25 cellular contexts compared by ENCODE assay signal in genomic region chr9:37758747-37759146, GRCh38. TPM values are rescaled to one million over a fixed set of nuclear protein-coding genes. Genes with fewer than 3 reads are reported as not detected.
DNase-seq lines count a peak whose midpoint lies in the region; ATAC-seq, FAIRE-seq and TF ChIP-seq lines count a peak whose summit lies in the region.
"Had no signal": no experiment of that assay in that cellular context is flagged by ENCODE, and none has a peak within 500 bp of the region (broad histone marks: within the 10 kb centered on the region; RNA-seq: fewer than 3 reads in every experiment).

No MANE protein-coding gene starts in this region.

- H3K27me3 Mint-ChIP-seq in neural progenitor cell (ENCODE audit: insufficient read depth, low read depth): peaks cover under 1% of the 10 kb centered on the region
- H3K27me3 Mint-ChIP-seq: CD4-positive, alpha-beta T cell had no signal

- H3K36me3 ChIP-seq in HCT116 (ENCODE audit: control insufficient read depth in 1 of 2, insufficient read depth in 2 of 2, low read length in 2 of 2) (no peaks in the 10 kb centered on the region), K562 (ENCODE audit: control insufficient read depth, insufficient read depth, low read length) (no peaks in the 10 kb centered on the region; the same call in 2 of the 3 replicates), neural progenitor cell (no peaks in the 10 kb centered on the region)
- H3K36me3 ChIP-seq: BE2C had no signal

- in situ Hi-C loops in K562 (cut with MboI): loop anchor here (10.0 kb wide), 1 partner anchor 146 kb away; the partner anchor contains the start of gene SLC25A51

- no peaks in the 10 kb centered on the region for H3K9me2 ChIP-seq in HCT116 (ENCODE audit: insufficient read depth)

- H3K9me3 ChIP-seq in HCT116 (ENCODE audit: control insufficient read depth in 1 of 2, insufficient read depth in 1 of 2, low read depth in 1 of 2, low read length in 2 of 2): no peaks in the 10 kb centered on the region
- no peaks in the 10 kb centered on the region for H3K9me3 ChIP-seq in K562 (replicated peaks; ENCODE audit: control insufficient read depth, insufficient read depth, low read depth, low read length)
- no peaks in the 10 kb centered on the region for H3K9me3 ChIP-seq in neural progenitor cell (ENCODE audit: low read depth)
- H3K9me3 ChIP-seq: BE2C; BLaER1 treated with 17β-estradiol and CSF1 and Interleukin-3, amounts not matched to agents 10 nM and 100 nM; Caco-2 had no signal

- H3K27ac ChIP-seq in HCT116 (ENCODE audit: low read depth, low read length) (no peak overlapping the region), K562 (ENCODE audit: extremely low read depth, low read depth, low read length) (no peak overlapping the region), neural progenitor cell (no peak overlapping the region)
- H3K27ac ChIP-seq: 22Rv1; BLaER1 treated with 17β-estradiol and CSF1 and Interleukin-3, amounts not matched to agents 10 nM and 100 nM; GM23248 had no signal

- TF ChIP-seq EP300 in K562 (IDR thresholded peaks at IDR 0.05; ENCODE audit: low read length): no peak

- no peak overlapping the region for H3K4me3 Mint-ChIP-seq in neural progenitor cell
- H3K4me3 Mint-ChIP-seq: CD14-positive monocyte; CD4-positive, alpha-beta T cell had no signal

- H3K9me3 Mint-ChIP-seq in neural progenitor cell: no peaks in the 10 kb centered on the region
- H3K9me3 Mint-ChIP-seq: CD14-positive monocyte; CD4-positive, alpha-beta T cell had no signal

- WGBS in K562 (ENCODE audit: insufficient coverage, low coverage, missing lambda C conversion rate): 9% methylated on average over 3 of the region's 3 CpGs

- H4K20me1 ChIP-seq in HCT116 (ENCODE audit: insufficient read depth) (no peaks in the 10 kb centered on the region), K562 (replicated peaks; ENCODE audit: control insufficient read depth, insufficient read depth, low read length) (no peaks in the 10 kb centered on the region), neural progenitor cell (ENCODE audit: low read depth) (peaks cover 3% of the 10 kb centered on the region)

- RAD21 ChIA-PET in HCT116 (lab: Charles Lee; ENCODE audit: low non-redundant PET in 1 of 2, low total read pairs in 2 of 2, uncharacterized antibody in 2 of 2, unreplicated experiment in 2 of 2): no interaction called here

- H3K4me1 ChIP-seq in HCT116 (ENCODE audit: control insufficient read depth in 1 of 2, insufficient read depth in 2 of 2, low read length in 2 of 2): peaks cover 0 to 38% of the 10 kb centered on the region in 2 experiments; a peak in 2 of 4 replicates
- H3K4me1 ChIP-seq in K562 (replicated peaks in 1 of 2; ENCODE audit: control insufficient read depth in 2 of 2, insufficient read depth in 2 of 2, low read length in 2 of 2): peaks cover 2 to 3% of the 10 kb centered on the region in 2 experiments; a peak in 2 of 5 replicates
- peaks cover 3% of the 10 kb centered on the region for H3K4me1 ChIP-seq in neural progenitor cell
- H3K4me1 ChIP-seq: BE2C, Caco-2 had no signal

- H3K4me2 ChIP-seq in HCT116 (ENCODE audit: low read length) (0 out of 2 replicates have a peak overlapping the region, but pooled peaks have one; percentile 12), K562 (ENCODE audit: insufficient read depth, low read length) (no peak overlapping the region), neural progenitor cell (no peak overlapping the region)
- H3K4me2 ChIP-seq: BLaER1 treated with 17β-estradiol and CSF1 and Interleukin-3, amounts not matched to agents 10 nM and 100 nM had no signal

- no peaks in the 10 kb centered on the region for H3F3A ChIP-seq in neural progenitor cell (ENCODE audit: low read depth)

- CTCF ChIA-PET in HCT116 (lab: Charles Lee) (no interaction called here), K562 (lab: Yijun Ruan, JAX; ENCODE audit: low intra/inter-chr PET ratio) (no interaction called here)

- peak overlapping the region; percentile 70 for H3K27ac Mint-ChIP-seq in neural progenitor cell
- H3K27ac Mint-ChIP-seq: CD4-positive, alpha-beta T cell had no signal

- TF ChIP-seq CTCF in HCT116 (IDR thresholded peaks at IDR 0.05 in 2 of 3, conservative IDR thresholded peaks at IDR 0.05 in 1 of 3; ENCODE audit: borderline replicate concordance in 1 of 3, insufficient read depth in 1 of 3, low read depth in 2 of 3, low read length in 2 of 3) (no peak), K562 (IDR thresholded peaks at IDR 0.05 in 2 of 3, conservative IDR thresholded peaks at IDR 0.05 in 1 of 3; ENCODE audit: insufficient read depth in 2 of 3, low read depth in 1 of 3, low read length in 3 of 3) (peak in 2 of 3 experiments; percentile 19 to 27; a peak in 1 of 6 replicates), neural progenitor cell (IDR thresholded peaks at IDR 0.05) (no peak)

- H3K79me2 ChIP-seq in HCT116 (ENCODE audit: insufficient read depth, low read length) (peaks cover 9% of the 10 kb centered on the region; the same call in 1 of the 2 replicates), K562 (ENCODE audit: control insufficient read depth, insufficient read depth, low read length) (peaks cover 11% of the 10 kb centered on the region), neural progenitor cell (ENCODE audit: low read depth) (no peaks in the 10 kb centered on the region)

- H3K36me3 Mint-ChIP-seq in neural progenitor cell: peaks cover 4% of the 10 kb centered on the region

- H3K4me3 ChIP-seq in HCT116 (replicated peaks in 1 of 2; ENCODE audit: low read depth in 1 of 2, low read length in 2 of 2) (no peak overlapping the region), K562 (no peak overlapping the region), neural progenitor cell (no peak overlapping the region)
- H3K4me3 ChIP-seq: BLaER1 treated with 17β-estradiol and CSF1 and Interleukin-3, amounts not matched to agents 10 nM and 100 nM; GM23248 had no signal

- TF ChIP-seq RAD21 in HCT116 (IDR thresholded peaks at IDR 0.05; ENCODE audit: low read depth) (no peak), K562 (CRISPR knock-in tag; conservative IDR thresholded peaks at IDR 0.05 in 1 of 2, IDR thresholded peaks at IDR 0.05 in 1 of 2) (no peak)

- peaks cover 10% of the 10 kb centered on the region for H3K4me1 Mint-ChIP-seq in neural progenitor cell

- H3K27me3 ChIP-seq in HCT116 (ENCODE audit: insufficient read depth, low read length): no peaks in the 10 kb centered on the region
- no peaks in the 10 kb centered on the region for H3K27me3 ChIP-seq in K562 (ENCODE audit: control insufficient read depth in 2 of 2, insufficient read depth in 2 of 2, low read length in 2 of 2)
- H3K27me3 ChIP-seq in neural progenitor cell: no peaks in the 10 kb centered on the region
- H3K27me3 ChIP-seq: BE2C; BLaER1 treated with 17β-estradiol and CSF1 and Interleukin-3, amounts not matched to agents 10 nM and 100 nM had no signal

- H2AFZ ChIP-seq in HCT116 (ENCODE audit: low read depth, low read length, poor library complexity, severe bottlenecking) (no peak overlapping the region), K562 (ENCODE audit: low read depth, low read length) (no peak overlapping the region), neural progenitor cell (replicated peaks) (no peak overlapping the region)
- H2AFZ ChIP-seq: GM23248 had no signal

- H3K9me1 ChIP-seq in K562 (ENCODE audit: control insufficient read depth, insufficient read depth, low read length): no peaks in the 10 kb centered on the region

- no peak for FAIRE-seq in K562 (lab: Jason Lieb, UNC)
- FAIRE-seq: A204.1, G401.6, GM12892, GM19239, H1 had no signal

- H3K9ac ChIP-seq in HCT116 (ENCODE audit: low read length) (no peak overlapping the region), K562 (ENCODE audit: insufficient read depth in 1 of 2, low read depth in 2 of 2, low read length in 2 of 2) (no peak overlapping the region), neural progenitor cell (no peak overlapping the region)
- H3K9ac ChIP-seq: BLaER1 treated with 17β-estradiol and CSF1 and Interleukin-3, amounts not matched to agents 10 nM and 100 nM; GM23248 had no signal

- TF ChIP-seq POLR2A in HCT116 (IDR thresholded peaks at IDR 0.05; ENCODE audit: borderline replicate concordance, extremely low read depth, insufficient read depth, insufficient read length) (no peak), K562 (conservative IDR thresholded peaks at IDR 0.05) (no peak)

- intact Hi-C loops in HCT116 (cut with micrococcal nuclease): loop anchor here (10.0 kb wide), 1 partner anchor 96 kb away; no protein-coding TSS in a partner anchor
- intact Hi-C loops in K562 (cut with micrococcal nuclease): no loop called here

- DNase-seq in HCT116 (ENCODE audit: low read depth, low spot score) (no peak), RKO (ENCODE audit: low spot score) (peak; percentile 22), K562 (ENCODE audit: extremely low read depth in 1 of 4, low spot score in 3 of 4) (peak in 2 of 4 experiments; percentile 37 to 41), neural progenitor cell (ENCODE audit: low spot score) (no peak), AG08396 (ENCODE audit: low spot score) (no peak), midbrain (lab: John Stamatoyannopoulos, UW) (no peak), COLO829 (ENCODE audit: low spot score) (no peak)
- DNase-seq: AML-193; BE2C; Caco-2; CD4-positive, alpha-beta T cell; DMS153; DND-41; GM23248; H7; HCEC 1CT had no signal

- POLR2A ChIA-PET in HCT116 (lab: Charles Lee) (no interaction called here), K562 (lab: Yijun Ruan, JAX) (interaction anchor here (1.1 to 1.3 kb wide), 2 partner anchors 11 to 16 kb away, joined by 3 to 7 read pairs; no protein-coding TSS in a partner anchor)

- peak; percentile 44 for ATAC-seq in HCT116
- ATAC-seq in K562: peak; percentile 58
- ATAC-seq in HG03280 (IDR thresholded peaks at IDR 0.05; ENCODE audit: unreplicated experiment): no peak

- BruUV-seq in HCT116 (replicated peaks; lab: Mats Ljungman, UMichigan): no TSS peak
- no TSS peak for BruUV-seq in K562 (replicated peaks; lab: Mats Ljungman, UMichigan)

RNA-seq across cellular contexts. Expression of gene TRMT10B, which starts 5.1 kb away (rescaled TPM):
- total RNA-seq in HCT116 (2021; ENCODE audit: unreplicated experiment): 5.5 TPM
- polyA plus RNA-seq in HCT116 (2012): 5.0 and 6.2 TPM in 2 replicates
- 16.3 and 23.4 TPM in 2 replicates for total RNA-seq in K562 (2011; cell fraction: chromatin; rRNA removed; ENCODE audit: low replicate concordance)
- total RNA-seq in K562 (2011; cell fraction: nucleolus; rRNA removed): 10.7 and 11.2 TPM in 2 replicates
- 13.5 and 20.9 TPM in 2 replicates for total RNA-seq in K562 (2011; cell fraction: nucleoplasm; rRNA removed)
- 2.9 and 5.5 TPM in 2 replicates for total RNA-seq in K562 (2014; rRNA removed)
- 7.4 and 8.7 TPM in 2 replicates for total RNA-seq in K562 (2014; rRNA removed; fragmentation: Illumina TruSeq; extraction: Trizol)
- total RNA-seq in K562 (2015; rRNA removed; fragmentation: Illumina TruSeq; extraction: Trizol): 5.8 and 6.3 TPM in 2 replicates
- 5.7 and 6.4 TPM in 2 replicates for total RNA-seq in K562 (2021)
- 6.9 and 7.7 TPM in 2 replicates for polyA plus RNA-seq in K562 (2011; rRNA removed)
- 1.6 and 4.1 TPM in 2 replicates for polyA plus RNA-seq in K562 (2011; cell fraction: cytosol; rRNA removed)
- polyA plus RNA-seq in K562 (2011; cell fraction: nucleus; rRNA removed): 9.2 and 10.5 TPM in 2 replicates
- 8.7 and 10.4 TPM in 2 replicates for polyA plus RNA-seq in K562 (2012)
- 11.5 and 13.4 TPM in 2 replicates for polyA plus RNA-seq in K562 (2014; fragmentation: Illumina TruSeq; extraction: Trizol)
- 10 to 100 TPM in 1 of 2 experiments, 1 to 10 TPM in 1; 7.0 to 10.4 TPM for polyA plus RNA-seq in K562 (2014; fragmentation: Nextera tagmentation; extraction: Ambion mirVana)
- polyA plus RNA-seq in K562 (2014; rRNA removed): 8.0 and 9.3 TPM in 2 replicates
- 6.5 and 7.7 TPM in 2 replicates for polyA minus RNA-seq in K562 (2011; rRNA and poly(A)+ RNA removed)
- polyA minus RNA-seq in K562 (2011; cell fraction: cytosol; rRNA and poly(A)+ RNA removed): 2.4 and 4.7 TPM in 2 replicates
- polyA minus RNA-seq in K562 (2011; cell fraction: nucleus; rRNA and poly(A)+ RNA removed): 5.9 and 6.3 TPM in 2 replicates
- 5.4 and 6.5 TPM in 2 replicates for total RNA-seq in neural progenitor cell (ENCODE audit: low replicate concordance)

RNA-seq across cellular contexts. Expression of gene EXOSC3, which starts 26.1 kb away (rescaled TPM):
- total RNA-seq in HCT116 (2021; ENCODE audit: unreplicated experiment) (79.6 TPM), K562 (2014; rRNA removed) (166 and 209 TPM in 2 replicates), K562 (2014; rRNA removed; fragmentation: Illumina TruSeq; extraction: Trizol) (130 and 137 TPM in 2 replicates), K562 (2015; rRNA removed; fragmentation: Illumina TruSeq; extraction: Trizol) (112 and 114 TPM in 2 replicates), K562 (2021) (146 and 151 TPM in 2 replicates), neural progenitor cell (ENCODE audit: low replicate concordance) (61.5 and 85.2 TPM in 2 replicates)
- polyA plus RNA-seq in HCT116 (2012): 38.6 and 46.1 TPM in 2 replicates
- total RNA-seq in K562 (2011; cell fraction: chromatin; rRNA removed; ENCODE audit: low replicate concordance): 91.8 and 156 TPM in 2 replicates
- 73.7 and 92.2 TPM in 2 replicates for total RNA-seq in K562 (2011; cell fraction: nucleolus; rRNA removed)
- 73.4 and 120 TPM in 2 replicates for total RNA-seq in K562 (2011; cell fraction: nucleoplasm; rRNA removed)
- polyA plus RNA-seq in K562 (2011; rRNA removed) (50.1 and 85.4 TPM in 2 replicates), K562 (2014; fragmentation: Illumina TruSeq; extraction: Trizol) (79.3 and 90.4 TPM in 2 replicates), K562 (2014; fragmentation: Nextera tagmentation; extraction: Ambion mirVana) (10 to 100 TPM; 18.5 to 29.6 TPM), K562 (2014; rRNA removed) (215 and 266 TPM in 2 replicates)
- 45.0 and 109 TPM in 2 replicates for polyA plus RNA-seq in K562 (2011; cell fraction: cytosol; rRNA removed)
- 35.9 and 39.2 TPM in 2 replicates for polyA plus RNA-seq in K562 (2011; cell fraction: nucleus; rRNA removed)
- 45.6 and 99.5 TPM in 2 replicates for polyA plus RNA-seq in K562 (2012)
- polyA minus RNA-seq in K562 (2011; rRNA and poly(A)+ RNA removed): 93.7 and 121 TPM in 2 replicates
- 28.9 and 39.3 TPM in 2 replicates for polyA minus RNA-seq in K562 (2011; cell fraction: cytosol; rRNA and poly(A)+ RNA removed)
- polyA minus RNA-seq in K562 (2011; cell fraction: nucleus; rRNA and poly(A)+ RNA removed): 126 and 166 TPM in 2 replicates

RNA-seq across cellular contexts. Expression of gene DCAF10, which starts 41.9 kb away (rescaled TPM):
- total RNA-seq in HCT116 (2021; ENCODE audit: unreplicated experiment) (20.6 TPM), K562 (2014; rRNA removed) (9.4 and 12.5 TPM in 2 replicates), K562 (2014; rRNA removed; fragmentation: Illumina TruSeq; extraction: Trizol) (18.8 and 21.0 TPM in 2 replicates), K562 (2015; rRNA removed; fragmentation: Illumina TruSeq; extraction: Trizol) (16.5 and 16.9 TPM in 2 replicates), K562 (2021) (21.1 and 21.4 TPM in 2 replicates), neural progenitor cell (ENCODE audit: low replicate concordance) (15.8 and 21.0 TPM in 2 replicates)
- 16.7 and 16.8 TPM in 2 replicates for polyA plus RNA-seq in HCT116 (2012)
- 24.3 and 38.6 TPM in 2 replicates for total RNA-seq in K562 (2011; cell fraction: chromatin; rRNA removed; ENCODE audit: low replicate concordance)
- total RNA-seq in K562 (2011; cell fraction: nucleolus; rRNA removed): 17.5 and 24.1 TPM in 2 replicates
- total RNA-seq in K562 (2011; cell fraction: nucleoplasm; rRNA removed): 29.1 and 45.7 TPM in 2 replicates
- polyA plus RNA-seq in K562 (2011; rRNA removed) (40.1 and 52.5 TPM in 2 replicates), K562 (2014; fragmentation: Illumina TruSeq; extraction: Trizol) (19.6 and 20.4 TPM in 2 replicates), K562 (2014; fragmentation: Nextera tagmentation; extraction: Ambion mirVana) (1 to 10 TPM; 6.8 to 7.4 TPM), K562 (2014; rRNA removed) (12.5 and 18.9 TPM in 2 replicates)
- 15.5 and 24.1 TPM in 2 replicates for polyA plus RNA-seq in K562 (2011; cell fraction: cytosol; rRNA removed)
- polyA plus RNA-seq in K562 (2011; cell fraction: nucleus; rRNA removed): 22.8 and 31.0 TPM in 2 replicates
- polyA plus RNA-seq in K562 (2012): 16.4 and 18.8 TPM in 2 replicates
- 81.9 and 89.5 TPM in 2 replicates for polyA minus RNA-seq in K562 (2011; rRNA and poly(A)+ RNA removed)
- polyA minus RNA-seq in K562 (2011; cell fraction: cytosol; rRNA and poly(A)+ RNA removed): 22.8 and 24.7 TPM in 2 replicates
- polyA minus RNA-seq in K562 (2011; cell fraction: nucleus; rRNA and poly(A)+ RNA removed): 18.2 and 30.4 TPM in 2 replicates

Comparison
In these comparisons a context has a peak if more than half of its experiments do, and no peak if none do; other contexts are left out.
1. CTCF ChIP-seq: peak in K562 (2 of 3); none in HCT116 (0 of 3) and neural progenitor cell (single experiment).
2. Of the 22 proteins assayed by ChIP-seq in both K562 and HCT116: peak only in K562: CTCF; only in HCT116: none; in both: none; in neither: 21.